In genomic region chr17:28811594-28812135, GRCh38 we compare ENCODE assay signal across 8 cellular contexts. TPM values are rescaled to one million over a fixed set of nuclear protein-coding genes. Genes with fewer than 3 reads are reported as not detected.
DNase-seq lines count a peak whose midpoint lies in the region; ATAC-seq and TF ChIP-seq lines count a peak whose summit lies in the region.

No MANE protein-coding gene starts in this region.

- H3K27ac Mint-ChIP-seq in WTC11 (peak overlapping the region; percentile 92), progenitor cell of endocrine pancreas (peak overlapping the region; percentile 90)

- POLR2A ChIA-PET in WTC11 (lab: Charles Lee) = interaction anchor here (0.5 to 1.0 kb wide), 3 partner anchors 31 to 83 kb away, joined by 3 read pairs; partner anchors contain the start of gene FAM222B

- ATAC-seq in WTC11 (no peak), HG02973 (IDR thresholded peaks at IDR 0.05; ENCODE audit: unreplicated experiment) (no peak), HG03469 (IDR thresholded peaks at IDR 0.05; ENCODE audit: unreplicated experiment) (no peak)

- H3K4me1 Mint-ChIP-seq in WTC11 = peaks cover 52% of the 10 kb centered on the region
- peaks cover 36% of the 10 kb centered on the region for H3K4me1 Mint-ChIP-seq in progenitor cell of endocrine pancreas (ENCODE audit: low read depth)

- no peak for TF ChIP-seq CTCF in WTC11 (IDR thresholded peaks at IDR 0.05)
- no peak for TF ChIP-seq CTCF in progenitor cell of endocrine pancreas (IDR thresholded peaks at IDR 0.05; ENCODE audit: unreplicated experiment)

- H3K36me3 Mint-ChIP-seq in WTC11 (peaks cover 4% of the 10 kb centered on the region; the same call in 1 of the 2 replicates), progenitor cell of endocrine pancreas (ENCODE audit: insufficient read depth) (no peaks in the 10 kb centered on the region)

- CTCF ChIA-PET in WTC11 (lab: Charles Lee) = interaction anchor here (0.9 to 4.5 kb wide), 4 partner anchors 36 to 85 kb away, joined by 3 to 32 read pairs (median 13); partner anchors contain the start of gene TLCD1

- H3K9me3 Mint-ChIP-seq in WTC11 = no peaks in the 10 kb centered on the region
- H3K9me3 Mint-ChIP-seq in progenitor cell of endocrine pancreas (ENCODE audit: low read depth) = no peaks in the 10 kb centered on the region

- DNase-seq in NCI-H1092 treated with DMSO at 0.1 percent for 48 hours (lab: John Stamatoyannopoulos, UW) (peak; percentile 49), NCI-H1092 (lab: John Stamatoyannopoulos, UW) (no peak), HuH-7 (ENCODE audit: low spot score) (peak; percentile 12), WTC11 (ENCODE audit: low spot score) (no peak), glomerular visceral epithelial cell (ENCODE audit: extremely low spot score) (peak; percentile 71), progenitor cell of endocrine pancreas (ENCODE audit: low spot score, unreplicated experiment) (no peak)

- H3K4me3 Mint-ChIP-seq in WTC11 (peak overlapping the region; percentile 88), progenitor cell of endocrine pancreas (ENCODE audit: low read depth) (peak overlapping the region; percentile 80)

- no peaks in the 10 kb centered on the region for H3K27me3 Mint-ChIP-seq in WTC11 (ENCODE audit: low read depth)
- H3K27me3 Mint-ChIP-seq in progenitor cell of endocrine pancreas = no peaks in the 10 kb centered on the region

TF ChIP-seq in WTC11, 78 proteins besides CTCF, POLR2A, EP300 and RAD21 (continues in another document):
- TF ChIP-seq TP53 (CRISPR knock-in tag; IDR thresholded peaks at IDR 0.05) = no peak
- TF ChIP-seq JAZF1 (CRISPR knock-in tag; IDR thresholded peaks at IDR 0.05) = no peak
- TF ChIP-seq ZNF512 (CRISPR knock-in tag; IDR thresholded peaks at IDR 0.05; ENCODE audit: borderline replicate concordance) = no peak
- no peak for TF ChIP-seq GRHL2 (CRISPR knock-in tag; IDR thresholded peaks at IDR 0.05; ENCODE audit: insufficient replicate concordance, severe bottlenecking)
- no peak for TF ChIP-seq ZNF416 (CRISPR knock-in tag; IDR thresholded peaks at IDR 0.05)
- no peak for TF ChIP-seq RELA (CRISPR knock-in tag; IDR thresholded peaks at IDR 0.05; ENCODE audit: borderline replicate concordance)
- TF ChIP-seq E2F1 (CRISPR knock-in tag; IDR thresholded peaks at IDR 0.05) = no peak
- TF ChIP-seq SOX15 (CRISPR knock-in tag; IDR thresholded peaks at IDR 0.05) = no peak
- TF ChIP-seq MXD4 (CRISPR knock-in tag; IDR thresholded peaks at IDR 0.05; ENCODE audit: borderline replicate concordance) = no peak
- no peak for TF ChIP-seq ZNF263 (CRISPR knock-in tag; IDR thresholded peaks at IDR 0.05; ENCODE audit: low read depth)
- no peak for TF ChIP-seq ZNF281 (CRISPR knock-in tag; IDR thresholded peaks at IDR 0.05)
- no peak for TF ChIP-seq NFATC4 (CRISPR knock-in tag; IDR thresholded peaks at IDR 0.05)
- TF ChIP-seq TEAD4 (CRISPR knock-in tag; IDR thresholded peaks at IDR 0.05) = no peak
- TF ChIP-seq USF2 (CRISPR knock-in tag; IDR thresholded peaks at IDR 0.05) = no peak
- TF ChIP-seq ARID4B (CRISPR knock-in tag; IDR thresholded peaks at IDR 0.05; ENCODE audit: borderline replicate concordance) = no peak

RNA-seq across cellular contexts. Expression of gene FAM222B, which starts 30.9 kb away (rescaled TPM):
- total RNA-seq in WTC11 (2021) (86.6 to 94.6 TPM (median 91.5 TPM) in 3 replicates), progenitor cell of endocrine pancreas (48.9 and 58.7 TPM in 2 replicates)

RNA-seq across cellular contexts. Expression of gene ERAL1, which starts 43.2 kb away (rescaled TPM):
- total RNA-seq in WTC11 (2021) (70.1 to 77.0 TPM (median 72.0 TPM) in 3 replicates), progenitor cell of endocrine pancreas (49.2 and 49.7 TPM in 2 replicates)

Comparison
In these comparisons a context has a peak if more than half of its experiments do, and no peak if none do; other contexts are left out.
1. DNase-seq: peak in NCI-H1092 treated with DMSO at 0.1 percent for 48 hours (single experiment), HuH-7 (single experiment) and glomerular visceral epithelial cell (single experiment); none in NCI-H1092 (single experiment), WTC11 (single experiment) and progenitor cell of endocrine pancreas (single experiment).